Comparison of ENCODE assay signal across 27 cellular contexts in genomic region chr18:11021477-11021876, GRCh38.
"Had no signal": no experiment of that assay in that cellular context is flagged by ENCODE, and none has a peak within 500 bp of the region (broad histone marks: within the 10 kb centered on the region; RNA-seq: fewer than 3 reads in every experiment).

No MANE protein-coding gene starts in this region.

- H3K4me3 ChIP-seq: right atrium auricular region, stomach, thyroid gland, upper lobe of left lung, vagina had no signal

- H3K27me3 Mint-ChIP-seq: activated B cell treated with CpG ODN at 0.5 μM for 24 hours; activated CD8-positive, alpha-beta T cell treated with anti-CD3 and anti-CD28 coated beads for 36 hours; activated T-helper 17 cell treated with anti-CD3 and anti-CD28 coated beads, Interleukin-2, amount 50 U/mL, for 72 hours; effector memory CD8-positive, alpha-beta T cell; stimulated activated naive B cell treated with anti-CD40 and anti-IgM and Interleukin-4, amounts not matched to agents 10 μg/mL and 1 μg/mL and 100 μg/mL, for 72 hours had no signal

- H3K36me3 ChIP-seq: brain microvascular endothelial cell, right atrium auricular region, stomach, thyroid gland, upper lobe of left lung, vagina had no signal

- H3K4me3 Mint-ChIP-seq: activated B cell treated with CpG ODN at 0.5 μM for 24 hours; activated CD8-positive, alpha-beta T cell treated with anti-CD3 and anti-CD28 coated beads for 36 hours; activated T-cell treated with anti-CD3 and anti-CD28 coated beads, Interleukin-2, amount 50 U/mL, for 4 hours; activated T-helper 17 cell treated with anti-CD3 and anti-CD28 coated beads, Interleukin-2, amount 50 U/mL, for 72 hours; effector memory CD8-positive, alpha-beta T cell; naive thymus-derived CD4-positive, alpha-beta T cell; neural crest cell; stimulated activated naive B cell treated with anti-CD40 and anti-IgM and Interleukin-4, amounts not matched to agents 10 μg/mL and 1 μg/mL and 100 μg/mL, for 72 hours had no signal

- H3K9me3 ChIP-seq: right atrium auricular region, stomach, thyroid gland, upper lobe of left lung, vagina had no signal

- H3K4me1 Mint-ChIP-seq: activated B cell treated with CpG ODN at 0.5 μM for 24 hours; activated T-helper 17 cell treated with anti-CD3 and anti-CD28 coated beads, Interleukin-2, amount 50 U/mL, for 72 hours; naive thymus-derived CD4-positive, alpha-beta T cell; stimulated activated naive B cell treated with anti-CD40 and anti-IgM and Interleukin-4, amounts not matched to agents 10 μg/mL and 1 μg/mL and 100 μg/mL, for 72 hours had no signal

- ATAC-seq: activated CD8-positive, alpha-beta T cell treated with anti-CD3 and anti-CD28 coated beads for 36 hours; activated T-cell treated with anti-CD3 and anti-CD28 coated beads, Interleukin-2, amount 50 U/mL, for 4 hours; activated T-helper 17 cell treated with anti-CD3 and anti-CD28 coated beads, Interleukin-2, amount 50 U/mL, for 72 hours; effector memory CD8-positive, alpha-beta T cell; left colon; naive thymus-derived CD4-positive, alpha-beta T cell; stimulated activated naive B cell treated with anti-CD40 and anti-IgM and Interleukin-4, amounts not matched to agents 10 μg/mL and 1 μg/mL and 100 μg/mL, for 72 hours had no signal

- H3K27ac ChIP-seq: brain microvascular endothelial cell, right atrium auricular region, stomach, thyroid gland, upper lobe of left lung, vagina had no signal

- H3K27me3 ChIP-seq: brain microvascular endothelial cell, right atrium auricular region, stomach, thyroid gland, upper lobe of left lung, vagina had no signal

- H3K9me3 Mint-ChIP-seq: activated B cell treated with CpG ODN at 0.5 μM for 24 hours; activated CD8-positive, alpha-beta T cell treated with anti-CD3 and anti-CD28 coated beads for 36 hours; activated T-helper 17 cell treated with anti-CD3 and anti-CD28 coated beads, Interleukin-2, amount 50 U/mL, for 72 hours; neural crest cell; stimulated activated naive B cell treated with anti-CD40 and anti-IgM and Interleukin-4, amounts not matched to agents 10 μg/mL and 1 μg/mL and 100 μg/mL, for 72 hours had no signal

- H3K36me3 Mint-ChIP-seq: naive thymus-derived CD4-positive, alpha-beta T cell; stimulated activated naive B cell treated with anti-CD40 and anti-IgM and Interleukin-4, amounts not matched to agents 10 μg/mL and 1 μg/mL and 100 μg/mL, for 72 hours had no signal

- DNase-seq: activated B cell treated with CpG ODN at 0.5 μM for 24 hours; activated CD4-positive, alpha-beta T cell treated with anti-CD3 and anti-CD28 coated beads, Interleukin-2, amount 50 U/mL, for 1 hour; activated CD8-positive, alpha-beta T cell treated with anti-CD3 and anti-CD28 coated beads for 36 hours; activated gamma-delta T cell treated with Interleukin-2 at 50 U/mL for 16 hours; activated naive CD4-positive, alpha-beta T cell treated with anti-CD3 and anti-CD28 coated beads, Interleukin-2, amount 50 U/mL, for 16 hours; activated T-cell treated with anti-CD3 and anti-CD28 coated beads, Interleukin-2, amount 50 U/mL, for 4 hours; amniotic stem cell; brain microvascular endothelial cell; caudate nucleus; cortex of kidney; effector memory CD8-positive, alpha-beta T cell; erythroblast; head of caudate nucleus; hippocampal formation; left colon; midbrain; naive thymus-derived CD4-positive, alpha-beta T cell; stimulated activated CD4-positive, alpha-beta T cell treated with anti-CD3 and anti-CD28 coated beads, Interleukin-15, amount 100 ng/mL, for 24 hours; stimulated activated CD4-positive, alpha-beta T cell treated with anti-CD3 and anti-CD28 coated beads, Interleukin-2, amount 100 ng/mL, for 24 hours; stimulated activated naive B cell treated with anti-CD40 and anti-IgM and Interleukin-4, amounts not matched to agents 10 μg/mL and 1 μg/mL and 100 μg/mL, for 72 hours; stomach; thyroid gland; upper lobe of left lung had no signal

- H3K4me1 ChIP-seq: right atrium auricular region, stomach, upper lobe of left lung, vagina had no signal

- H3K27ac Mint-ChIP-seq: activated B cell treated with CpG ODN at 0.5 μM for 24 hours; activated CD8-positive, alpha-beta T cell treated with anti-CD3 and anti-CD28 coated beads for 36 hours; activated T-helper 17 cell treated with anti-CD3 and anti-CD28 coated beads, Interleukin-2, amount 50 U/mL, for 72 hours; effector memory CD8-positive, alpha-beta T cell; naive thymus-derived CD4-positive, alpha-beta T cell; stimulated activated naive B cell treated with anti-CD40 and anti-IgM and Interleukin-4, amounts not matched to agents 10 μg/mL and 1 μg/mL and 100 μg/mL, for 72 hours had no signal
